ENCODE assay signal across 16 cellular contexts in genomic region chr2:28433935-28434599, GRCh38. TPM values are rescaled to one million over a fixed set of nuclear protein-coding genes. Genes with fewer than 3 reads are reported as not detected.
DNase-seq lines count a peak whose midpoint lies in the region; ATAC-seq and TF ChIP-seq lines count a peak whose summit lies in the region.
"Had no signal": no experiment of that assay in that cellular context is flagged by ENCODE, and none has a peak within 500 bp of the region (broad histone marks: within the 10 kb centered on the region; RNA-seq: fewer than 3 reads in every experiment).

No MANE protein-coding gene starts in this region.

- ATAC-seq in effector memory CD8-positive, alpha-beta T cell (replicated peaks), result peak; percentile 72
- ATAC-seq in GM21619 (IDR thresholded peaks at IDR 0.05; ENCODE audit: unreplicated experiment), result no peak

- in situ Hi-C loops in mammary epithelial cell (cut with MboI; ENCODE audit: low sequenced_read_pairs in 2 of 2), result no loop called here

- peaks cover 6% of the 10 kb centered on the region for H3K36me3 Mint-ChIP-seq in MCF 10A (ENCODE audit: insufficient read depth, unreplicated experiment)
- peaks cover 3% of the 10 kb centered on the region for H3K36me3 Mint-ChIP-seq in effector memory CD8-positive, alpha-beta T cell (ENCODE audit: insufficient read depth)
- H3K36me3 Mint-ChIP-seq: CD4-positive, CD25-positive, alpha-beta regulatory T cell had no signal

- intact Hi-C loops in MCF 10A (cut with micrococcal nuclease), result no loop called here
- intact Hi-C loops in mammary epithelial cell (cut with micrococcal nuclease), result no loop called here

- WGBS in mammary epithelial cell (ENCODE audit: low coverage, missing lambda C conversion rate), result 65% methylated on average over 6 of the region's 8 CpGs

- H3K4me1 Mint-ChIP-seq in MCF 10A (ENCODE audit: insufficient read depth, unreplicated experiment), result peaks cover 33% of the 10 kb centered on the region
- peaks cover 42 to 50% of the 10 kb centered on the region in 2 donors for H3K4me1 Mint-ChIP-seq in effector memory CD8-positive, alpha-beta T cell (ENCODE audit: low read depth in 2 of 2)

- H3K9me3 Mint-ChIP-seq in MCF 10A (ENCODE audit: unreplicated experiment), result no peaks in the 10 kb centered on the region
- peaks cover 0 to 1% of the 10 kb centered on the region in 2 donors for H3K9me3 Mint-ChIP-seq in effector memory CD8-positive, alpha-beta T cell

- H3K4me3 Mint-ChIP-seq in MCF 10A (ENCODE audit: unreplicated experiment), result no peak overlapping the region
- H3K4me3 Mint-ChIP-seq in effector memory CD8-positive, alpha-beta T cell, result peak overlapping the region; percentile 23 to 30
- H3K4me3 Mint-ChIP-seq: CD4-positive, CD25-positive, alpha-beta regulatory T cell had no signal

- H3K27ac ChIP-seq in mammary epithelial cell (ENCODE audit: insufficient read depth, low read depth, low read length), result no peak overlapping the region
- H3K27ac ChIP-seq in RWPE1, result peak overlapping the region; percentile 55
- H3K27ac ChIP-seq: KMS-11 had no signal

- no peak overlapping the region for H3K4me3 ChIP-seq in mammary epithelial cell (replicated peaks in 1 of 3; ENCODE audit: insufficient read depth in 1 of 3, low read depth in 2 of 3, low read length in 3 of 3)

- H3K79me2 ChIP-seq in mammary epithelial cell (ENCODE audit: insufficient read depth, low read length), result no peaks in the 10 kb centered on the region

- BruUV-seq in MCF 10A (replicated peaks; lab: Mats Ljungman, UMichigan) (no TSS peak), mammary epithelial cell (replicated peaks; lab: Mats Ljungman, UMichigan) (no TSS peak)

- no peak overlapping the region for H3K9ac ChIP-seq in mammary epithelial cell (ENCODE audit: insufficient read depth, low read length)
- H3K9ac ChIP-seq: KMS-11 had no signal

- peaks cover 11% of the 10 kb centered on the region for H3K9me3 ChIP-seq in mammary epithelial cell (replicated peaks; ENCODE audit: insufficient read depth, low read length)

- H3K27me3 ChIP-seq in mammary epithelial cell (ENCODE audit: insufficient read depth, low read length), result no peaks in the 10 kb centered on the region

- DNase-seq in MCF 10A (ENCODE audit: unreplicated experiment), result no peak
- no peak for DNase-seq in mammary epithelial cell
- no peak for DNase-seq in RWPE1 (ENCODE audit: low spot score)
- DNase-seq in effector memory CD8-positive, alpha-beta T cell, result no peak
- no peak for DNase-seq in NCI-H2081 (lab: John Stamatoyannopoulos, UW)
- no peak for DNase-seq in Ammon's horn (ENCODE audit: low spot score)
- DNase-seq: ACHN; AML-193; Caco-2; CD4-positive, CD25-positive, alpha-beta regulatory T cell; HCEC 1CT; NCI-H1092; NCI-H510A treated with DMSO at 0.1 percent for 48 hours; NCI-H82 had no signal

- peak overlapping the region; percentile 29 for H3K27ac Mint-ChIP-seq in MCF 10A (ENCODE audit: low read depth, unreplicated experiment)
- H3K27ac Mint-ChIP-seq in effector memory CD8-positive, alpha-beta T cell, result peak overlapping the region in 1 of 2 donors; percentile 50
- H3K27ac Mint-ChIP-seq: CD4-positive, CD25-positive, alpha-beta regulatory T cell had no signal

- POLR2A ChIA-PET in MCF 10A (lab: Yijun Ruan, JAX) (interaction anchor here (0.6 to 5.6 kb wide), 6 partner anchors 9 to 554 kb away, joined by 3 to 93 read pairs (median 13); no protein-coding TSS in a partner anchor), RWPE1 (lab: Yijun Ruan, JAX; ENCODE audit: low non-redundant PET) (interaction anchor here (0.6 kb wide), 1 partner anchor 66 kb away, joined by 7 read pairs; no protein-coding TSS in a partner anchor)

- H4K20me1 ChIP-seq in mammary epithelial cell (ENCODE audit: insufficient read depth, low read length), result no peaks in the 10 kb centered on the region

- CTCF ChIA-PET in MCF 10A (lab: Yijun Ruan, JAX), result interaction anchor here (0.6 kb wide), 4 partner anchors 9 to 751 kb away, joined by 3 read pairs; no protein-coding TSS in a partner anchor
- CTCF ChIA-PET in mammary epithelial cell (lab: Charles Lee; ENCODE audit: low non-redundant PET), result no interaction called here
- CTCF ChIA-PET in RWPE1 (lab: Yijun Ruan, JAX), result no interaction called here

- H3K4me2 ChIP-seq in mammary epithelial cell (ENCODE audit: insufficient read depth, low read depth, low read length), result no peak overlapping the region
- H3K4me2 ChIP-seq: KMS-11 had no signal

- TF ChIP-seq CTCF in MCF 10A (IDR thresholded peaks at IDR 0.05; ENCODE audit: unreplicated experiment), result no peak
- TF ChIP-seq CTCF in mammary epithelial cell (conservative IDR thresholded peaks at IDR 0.05 in 1 of 2, IDR thresholded peaks at IDR 0.05 in 1 of 2; ENCODE audit: extremely low read depth in 1 of 2, insufficient read depth in 1 of 2, low read depth in 1 of 2, low read length in 2 of 2), result no peak
- no peak for TF ChIP-seq CTCF in RWPE1 (conservative IDR thresholded peaks at IDR 0.05; ENCODE audit: low read depth)

- dilution Hi-C loops in mammary epithelial cell (cut with HindIII; ENCODE audit: low sequenced_read_pairs), result no loop called here

- H3K4me1 ChIP-seq in mammary epithelial cell (ENCODE audit: insufficient read depth, low read length), result peaks cover 31% of the 10 kb centered on the region

- no peaks in the 10 kb centered on the region for H3K27me3 Mint-ChIP-seq in MCF 10A (ENCODE audit: insufficient read depth, unreplicated experiment)
- no peaks in the 10 kb centered on the region for H3K27me3 Mint-ChIP-seq in effector memory CD8-positive, alpha-beta T cell
- H3K27me3 Mint-ChIP-seq: CD4-positive, CD25-positive, alpha-beta regulatory T cell had no signal

- no peak overlapping the region for H2AFZ ChIP-seq in mammary epithelial cell (ENCODE audit: low read depth, low read length)

- no peaks in the 10 kb centered on the region for H3K36me3 ChIP-seq in mammary epithelial cell (ENCODE audit: insufficient read depth, low read length)

RNA-seq across cellular contexts. Expression of gene FOSL2, which starts 41.4 kb away (rescaled TPM):
- total RNA-seq in MCF 10A (2022) (122 and 141 TPM in 2 replicates), mammary epithelial cell (10 to 100 TPM; 89.9 to 92.9 TPM)
- polyA plus RNA-seq in mammary epithelial cell, result 30.6 TPM
- 126 TPM for polyA minus RNA-seq in mammary epithelial cell
